Comparison of ENCODE assay signal across 1 cellular context in the genomic region with DNA sequence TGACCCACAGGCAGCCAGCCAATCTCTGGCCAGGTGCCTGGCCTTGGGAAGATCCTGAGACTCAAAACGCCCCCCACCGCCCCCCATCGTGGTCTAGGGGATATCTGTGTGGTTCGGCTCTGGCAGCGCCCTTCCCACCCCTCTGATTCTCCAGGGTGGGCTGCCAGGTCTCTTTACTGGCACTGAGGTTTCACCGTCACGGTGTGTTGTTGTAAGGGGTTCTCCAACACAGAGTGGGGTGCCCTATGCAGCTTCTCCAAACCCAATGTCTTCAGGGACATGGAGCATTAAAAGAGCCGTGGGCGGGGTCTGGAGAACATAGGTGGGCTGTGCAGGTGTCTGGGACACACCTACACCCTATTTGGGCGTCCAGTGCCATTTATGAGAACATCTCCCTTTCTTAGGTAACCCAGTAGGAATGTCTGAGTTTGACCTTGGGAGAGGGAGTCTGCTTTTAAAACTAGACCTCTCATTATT.
TF ChIP-seq lines count a peak whose summit lies in the region.

No MANE protein-coding gene starts in this region.

TF ChIP-seq in WTC11, 78 proteins besides CTCF, POLR2A, EP300 and RAD21 (continued from another document):
- TF ChIP-seq, protein P1, sequence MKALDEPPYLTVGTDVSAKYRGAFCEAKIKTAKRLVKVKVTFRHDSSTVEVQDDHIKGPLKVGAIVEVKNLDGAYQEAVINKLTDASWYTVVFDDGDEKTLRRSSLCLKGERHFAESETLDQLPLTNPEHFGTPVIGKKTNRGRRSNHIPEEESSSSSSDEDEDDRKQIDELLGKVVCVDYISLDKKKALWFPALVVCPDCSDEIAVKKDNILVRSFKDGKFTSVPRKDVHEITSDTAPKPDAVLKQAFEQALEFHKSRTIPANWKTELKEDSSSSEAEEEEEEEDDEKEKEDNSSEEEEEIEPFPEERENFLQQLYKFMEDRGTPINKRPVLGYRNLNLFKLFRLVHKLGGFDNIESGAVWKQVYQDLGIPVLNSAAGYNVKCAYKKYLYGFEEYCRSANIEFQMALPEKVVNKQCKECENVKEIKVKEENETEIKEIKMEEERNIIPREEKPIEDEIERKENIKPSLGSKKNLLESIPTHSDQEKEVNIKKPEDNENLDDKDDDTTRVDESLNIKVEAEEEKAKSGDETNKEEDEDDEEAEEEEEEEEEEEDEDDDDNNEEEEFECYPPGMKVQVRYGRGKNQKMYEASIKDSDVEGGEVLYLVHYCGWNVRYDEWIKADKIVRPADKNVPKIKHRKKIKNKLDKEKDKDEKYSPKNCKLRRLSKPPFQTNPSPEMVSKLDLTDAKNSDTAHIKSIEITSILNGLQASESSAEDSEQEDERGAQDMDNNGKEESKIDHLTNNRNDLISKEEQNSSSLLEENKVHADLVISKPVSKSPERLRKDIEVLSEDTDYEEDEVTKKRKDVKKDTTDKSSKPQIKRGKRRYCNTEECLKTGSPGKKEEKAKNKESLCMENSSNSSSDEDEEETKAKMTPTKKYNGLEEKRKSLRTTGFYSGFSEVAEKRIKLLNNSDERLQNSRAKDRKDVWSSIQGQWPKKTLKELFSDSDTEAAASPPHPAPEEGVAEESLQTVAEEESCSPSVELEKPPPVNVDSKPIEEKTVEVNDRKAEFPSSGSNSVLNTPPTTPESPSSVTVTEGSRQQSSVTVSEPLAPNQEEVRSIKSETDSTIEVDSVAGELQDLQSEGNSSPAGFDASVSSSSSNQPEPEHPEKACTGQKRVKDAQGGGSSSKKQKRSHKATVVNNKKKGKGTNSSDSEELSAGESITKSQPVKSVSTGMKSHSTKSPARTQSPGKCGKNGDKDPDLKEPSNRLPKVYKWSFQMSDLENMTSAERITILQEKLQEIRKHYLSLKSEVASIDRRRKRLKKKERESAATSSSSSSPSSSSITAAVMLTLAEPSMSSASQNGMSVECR (CRISPR knock-in tag; IDR thresholded peaks at IDR 0.05; ENCODE audit: borderline replicate concordance) = no peak
- TF ChIP-seq, protein P2, sequence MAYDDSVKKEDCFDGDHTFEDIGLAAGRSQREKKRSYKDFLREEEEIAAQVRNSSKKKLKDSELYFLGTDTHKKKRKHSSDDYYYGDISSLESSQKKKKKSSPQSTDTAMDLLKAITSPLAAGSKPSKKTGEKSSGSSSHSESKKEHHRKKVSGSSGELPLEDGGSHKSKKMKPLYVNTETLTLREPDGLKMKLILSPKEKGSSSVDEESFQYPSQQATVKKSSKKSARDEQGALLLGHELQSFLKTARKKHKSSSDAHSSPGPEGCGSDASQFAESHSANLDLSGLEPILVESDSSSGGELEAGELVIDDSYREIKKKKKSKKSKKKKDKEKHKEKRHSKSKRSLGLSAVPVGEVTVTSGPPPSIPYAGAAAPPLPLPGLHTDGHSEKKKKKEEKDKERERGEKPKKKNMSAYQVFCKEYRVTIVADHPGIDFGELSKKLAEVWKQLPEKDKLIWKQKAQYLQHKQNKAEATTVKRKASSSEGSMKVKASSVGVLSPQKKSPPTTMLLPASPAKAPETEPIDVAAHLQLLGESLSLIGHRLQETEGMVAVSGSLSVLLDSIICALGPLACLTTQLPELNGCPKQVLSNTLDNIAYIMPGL (CRISPR knock-in tag; IDR thresholded peaks at IDR 0.05) = no peak
- TF ChIP-seq, protein P3, sequence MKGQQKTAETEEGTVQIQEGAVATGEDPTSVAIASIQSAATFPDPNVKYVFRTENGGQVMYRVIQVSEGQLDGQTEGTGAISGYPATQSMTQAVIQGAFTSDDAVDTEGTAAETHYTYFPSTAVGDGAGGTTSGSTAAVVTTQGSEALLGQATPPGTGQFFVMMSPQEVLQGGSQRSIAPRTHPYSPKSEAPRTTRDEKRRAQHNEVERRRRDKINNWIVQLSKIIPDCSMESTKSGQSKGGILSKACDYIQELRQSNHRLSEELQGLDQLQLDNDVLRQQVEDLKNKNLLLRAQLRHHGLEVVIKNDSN (CRISPR knock-in tag; IDR thresholded peaks at IDR 0.05) = no peak
- no peak for TF ChIP-seq ETV6 (CRISPR knock-in tag; IDR thresholded peaks at IDR 0.05)
- no peak for TF ChIP-seq ELF4 (CRISPR knock-in tag; IDR thresholded peaks at IDR 0.05; ENCODE audit: low read depth)
- TF ChIP-seq, protein P4, sequence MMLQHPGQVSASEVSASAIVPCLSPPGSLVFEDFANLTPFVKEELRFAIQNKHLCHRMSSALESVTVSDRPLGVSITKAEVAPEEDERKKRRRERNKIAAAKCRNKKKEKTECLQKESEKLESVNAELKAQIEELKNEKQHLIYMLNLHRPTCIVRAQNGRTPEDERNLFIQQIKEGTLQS (CRISPR knock-in tag; conservative IDR thresholded peaks at IDR 0.05) = no peak
- no peak for TF ChIP-seq ZNF263 (CRISPR knock-in tag; IDR thresholded peaks at IDR 0.05; ENCODE audit: low read depth)
- no peak for TF ChIP-seq NR1H2 (CRISPR knock-in tag; IDR thresholded peaks at IDR 0.05)
- no peak for TF ChIP-seq TEAD4 (CRISPR knock-in tag; IDR thresholded peaks at IDR 0.05)
- TF ChIP-seq, protein P5, sequence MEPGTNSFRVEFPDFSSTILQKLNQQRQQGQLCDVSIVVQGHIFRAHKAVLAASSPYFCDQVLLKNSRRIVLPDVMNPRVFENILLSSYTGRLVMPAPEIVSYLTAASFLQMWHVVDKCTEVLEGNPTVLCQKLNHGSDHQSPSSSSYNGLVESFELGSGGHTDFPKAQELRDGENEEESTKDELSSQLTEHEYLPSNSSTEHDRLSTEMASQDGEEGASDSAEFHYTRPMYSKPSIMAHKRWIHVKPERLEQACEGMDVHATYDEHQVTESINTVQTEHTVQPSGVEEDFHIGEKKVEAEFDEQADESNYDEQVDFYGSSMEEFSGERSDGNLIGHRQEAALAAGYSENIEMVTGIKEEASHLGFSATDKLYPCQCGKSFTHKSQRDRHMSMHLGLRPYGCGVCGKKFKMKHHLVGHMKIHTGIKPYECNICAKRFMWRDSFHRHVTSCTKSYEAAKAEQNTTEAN (CRISPR knock-in tag; IDR thresholded peaks at IDR 0.05) = no peak
